ENCODE assay signal across 9 cellular contexts in genomic region chrX:47637546-47638195, GRCh38. TPM values are rescaled to one million over a fixed set of nuclear protein-coding genes. Genes with fewer than 3 reads are reported as not detected.
DNase-seq lines count a peak whose midpoint lies in the region; ATAC-seq and TF ChIP-seq lines count a peak whose summit lies in the region.
"Had no signal": no experiment of that assay in that cellular context is flagged by ENCODE, and none has a peak within 500 bp of the region (broad histone marks: within the 10 kb centered on the region; RNA-seq: fewer than 3 reads in every experiment).

No MANE protein-coding gene starts in this region.

- H3K27ac ChIP-seq in ectodermal cell (ENCODE audit: insufficient read depth, low read depth, low read length, poor library complexity, severe bottlenecking) (no peak overlapping the region), PC-3 (ENCODE audit: low read length) (no peak overlapping the region)
- H3K27ac ChIP-seq: HL-60 had no signal

- POLR2A ChIA-PET in PC-3 (lab: Charles Lee; ENCODE audit: unreplicated experiment), result no interaction called here

- CTCF ChIA-PET in PC-3 (lab: Charles Lee), result no interaction called here

- no peaks in the 10 kb centered on the region for H3K4me1 Mint-ChIP-seq in glutamatergic neuron (ENCODE audit: low read depth, unreplicated experiment)

- peaks cover 4% of the 10 kb centered on the region for H3K9me3 Mint-ChIP-seq in glutamatergic neuron (ENCODE audit: unreplicated experiment)

- BruUV-seq in PC-3 (replicated peaks; lab: Mats Ljungman, UMichigan), result no TSS peak

- 77 to 84% methylated on average over 31 of the region's 31 CpGs for WGBS in ectodermal cell, 2 experiments

- H3K4me3 Mint-ChIP-seq in glutamatergic neuron (ENCODE audit: unreplicated experiment), result no peak overlapping the region

- H3K36me3 ChIP-seq in ectodermal cell (ENCODE audit: control insufficient read depth, insufficient read depth, low read length), result peaks cover 20% of the 10 kb centered on the region
- peaks cover 27% of the 10 kb centered on the region for H3K36me3 ChIP-seq in PC-3 (ENCODE audit: low read depth, low read length)

- H3K9me2 ChIP-seq in PC-3 (replicated peaks; ENCODE audit: low read length), result no peaks in the 10 kb centered on the region

- peak overlapping the region; percentile 6 for H3K4me3 ChIP-seq in ectodermal cell (ENCODE audit: insufficient read depth, low read depth, low read length)
- H3K4me3 ChIP-seq in PC-3 (ENCODE audit: low read length), result no peak overlapping the region

- no peak overlapping the region for H3K4me2 ChIP-seq in PC-3 (ENCODE audit: low read length)

- intact Hi-C loops in posterior cingulate gyrus (cut with DNase I), result no loop called here
- intact Hi-C loops in PC-3 (cut with micrococcal nuclease), result no loop called here

- ATAC-seq in GM19438 (IDR thresholded peaks at IDR 0.05; ENCODE audit: low read depth, unreplicated experiment), result peak; percentile 92
- ATAC-seq in SK-N-SH treated with all-trans-retinoic acid at 6 μM for 48 hours, result peak; percentile 78
- no peak; the same call in 1 of the 2 replicates for ATAC-seq in PC-3

- no peak overlapping the region for H3K27ac Mint-ChIP-seq in glutamatergic neuron (ENCODE audit: unreplicated experiment)

- H3K9me3 ChIP-seq in ectodermal cell (ENCODE audit: control insufficient read depth, low read length) (no peaks in the 10 kb centered on the region), PC-3 (ENCODE audit: low read length) (no peaks in the 10 kb centered on the region)

- no peaks in the 10 kb centered on the region for H4K20me1 ChIP-seq in PC-3 (ENCODE audit: low read length)

- no peak overlapping the region for H3K9ac ChIP-seq in PC-3 (ENCODE audit: low read length)

- no peaks in the 10 kb centered on the region for H3F3A ChIP-seq in PC-3 (ENCODE audit: low read length, unreplicated experiment)

- no peaks in the 10 kb centered on the region for H3K27me3 Mint-ChIP-seq in glutamatergic neuron (ENCODE audit: unreplicated experiment)

- H3K4me1 ChIP-seq in ectodermal cell (ENCODE audit: control insufficient read depth, insufficient read depth, low read length) (peaks cover 4% of the 10 kb centered on the region), PC-3 (ENCODE audit: insufficient read depth, low read length) (no peaks in the 10 kb centered on the region)

- TF ChIP-seq CTCF in PC-3 (conservative IDR thresholded peaks at IDR 0.05; ENCODE audit: low read depth, low read length), result no peak
- TF ChIP-seq CTCF in glutamatergic neuron (IDR thresholded peaks at IDR 0.05; ENCODE audit: partially characterized antibody, unreplicated experiment), result no peak

- peaks cover 14% of the 10 kb centered on the region for H3K36me3 Mint-ChIP-seq in glutamatergic neuron (ENCODE audit: unreplicated experiment)

- DNase-seq in posterior cingulate gyrus (peak in 7 of 10 donors; percentile 23 to 88 (median 48)), DMS153 treated with DMSO at 0.1 percent for 48 hours (lab: John Stamatoyannopoulos, UW; ENCODE audit: unreplicated experiment) (no peak), PC-3 (no peak), glutamatergic neuron (no peak), NCI-H1417 (lab: John Stamatoyannopoulos, UW) (no peak)

- H3K27me3 ChIP-seq in ectodermal cell (ENCODE audit: control insufficient read depth, insufficient read depth, low read length, poor library complexity, severe bottlenecking) (no peaks in the 10 kb centered on the region), PC-3 (ENCODE audit: low read length) (no peaks in the 10 kb centered on the region)

- no peaks in the 10 kb centered on the region for H3K79me2 ChIP-seq in PC-3 (ENCODE audit: low read length)

- no peak overlapping the region for H2AFZ ChIP-seq in PC-3 (ENCODE audit: low read length)

TF ChIP-seq in SK-N-SH treated with all-trans-retinoic acid at 6 μM for 48 hours, 23 proteins besides CTCF, POLR2A, EP300 and RAD21:
- TF ChIP-seq CSRNP3 (CRISPR knock-in tag; IDR thresholded peaks at IDR 0.05) (no peak), ESRRG (CRISPR knock-in tag; IDR thresholded peaks at IDR 0.05) (no peak), SNAI2 (CRISPR knock-in tag; IDR thresholded peaks at IDR 0.05) (no peak), ZNF565 (CRISPR knock-in tag; conservative IDR thresholded peaks at IDR 0.05; ENCODE audit: low read depth) (no peak), CSDC2 (CRISPR knock-in tag; IDR thresholded peaks at IDR 0.05) (no peak)

RNA-seq across cellular contexts. Expression of gene CFP, which starts 7.9 kb away (rescaled TPM):
- polyA plus RNA-seq in ectodermal cell (2013, experiment 1 of 4), result 0.67 TPM
- polyA plus RNA-seq in ectodermal cell (2013, experiment 2 of 4), result 0.82 TPM
- polyA plus RNA-seq in ectodermal cell (2013, experiment 3 of 4), result 1.2 TPM
- polyA plus RNA-seq in ectodermal cell (2013, experiment 4 of 4), result 0.32 TPM
- total RNA-seq in PC-3 (2014; rRNA removed) (0.12 and 1.9 TPM in 2 replicates), glutamatergic neuron (ENCODE audit: unreplicated experiment) (0.49 TPM)

RNA-seq across cellular contexts. Expression of gene ELK1, which starts 12.7 kb away (rescaled TPM):
- polyA plus RNA-seq in ectodermal cell (2013, experiment 1 of 4), result 39.4 TPM
- 36.9 TPM for polyA plus RNA-seq in ectodermal cell (2013, experiment 2 of 4)
- 23.9 TPM for polyA plus RNA-seq in ectodermal cell (2013, experiment 3 of 4)
- polyA plus RNA-seq in ectodermal cell (2013, experiment 4 of 4), result 25.7 TPM
- total RNA-seq in PC-3 (2014; rRNA removed) (59.0 and 63.1 TPM in 2 replicates), glutamatergic neuron (ENCODE audit: unreplicated experiment) (11.9 TPM)

RNA-seq across cellular contexts. Expression of gene SYN1, which starts 18.0 kb away (rescaled TPM):
- 4.4 TPM for polyA plus RNA-seq in ectodermal cell (2013, experiment 1 of 4)
- polyA plus RNA-seq in ectodermal cell (2013, experiment 2 of 4), result 2.7 TPM
- 2.8 TPM for polyA plus RNA-seq in ectodermal cell (2013, experiment 3 of 4)
- polyA plus RNA-seq in ectodermal cell (2013, experiment 4 of 4), result 2.5 TPM
- total RNA-seq in PC-3 (2014; rRNA removed), result not detected in 2 replicates
- total RNA-seq in glutamatergic neuron (ENCODE audit: unreplicated experiment), result 34.2 TPM

RNA-seq across cellular contexts. Expression of gene UXT, which starts 21.3 kb away (rescaled TPM):
- 106 TPM for polyA plus RNA-seq in ectodermal cell (2013, experiment 1 of 4)
- 104 TPM for polyA plus RNA-seq in ectodermal cell (2013, experiment 2 of 4)
- 99.5 TPM for polyA plus RNA-seq in ectodermal cell (2013, experiment 3 of 4)
- 127 TPM for polyA plus RNA-seq in ectodermal cell (2013, experiment 4 of 4)
- total RNA-seq in PC-3 (2014; rRNA removed) (143 and 144 TPM in 2 replicates), glutamatergic neuron (ENCODE audit: unreplicated experiment) (64.3 TPM)

RNA-seq across cellular contexts. Expression of gene TIMP1, which starts 55.4 kb away (rescaled TPM):
- 66.8 TPM for polyA plus RNA-seq in ectodermal cell (2013, experiment 1 of 4)
- polyA plus RNA-seq in ectodermal cell (2013, experiment 2 of 4), result 81.5 TPM
- polyA plus RNA-seq in ectodermal cell (2013, experiment 3 of 4), result 69.9 TPM
- 88.3 TPM for polyA plus RNA-seq in ectodermal cell (2013, experiment 4 of 4)
- total RNA-seq in PC-3 (2014; rRNA removed), result 207 and 222 TPM in 2 replicates
- 5.9 TPM for total RNA-seq in glutamatergic neuron (ENCODE audit: unreplicated experiment)

Comparison
In these comparisons a context has a peak if more than half of its experiments do, and no peak if none do; other contexts are left out.
1. DNase-seq: peak in posterior cingulate gyrus (7 of 10); none in DMS153 treated with DMSO at 0.1 percent for 48 hours (single experiment), PC-3 (single experiment), glutamatergic neuron (single experiment) and NCI-H1417 (0 of 3).
2. RNA of gene SYN1, which starts 18.0 kb away (total RNA-seq): 34.2 TPM in glutamatergic neuron (single experiment); not detected in PC-3; every median in the first group is over 10 times any median in the second.